ENCODE assay signal across 2 cellular contexts in the genomic region with DNA sequence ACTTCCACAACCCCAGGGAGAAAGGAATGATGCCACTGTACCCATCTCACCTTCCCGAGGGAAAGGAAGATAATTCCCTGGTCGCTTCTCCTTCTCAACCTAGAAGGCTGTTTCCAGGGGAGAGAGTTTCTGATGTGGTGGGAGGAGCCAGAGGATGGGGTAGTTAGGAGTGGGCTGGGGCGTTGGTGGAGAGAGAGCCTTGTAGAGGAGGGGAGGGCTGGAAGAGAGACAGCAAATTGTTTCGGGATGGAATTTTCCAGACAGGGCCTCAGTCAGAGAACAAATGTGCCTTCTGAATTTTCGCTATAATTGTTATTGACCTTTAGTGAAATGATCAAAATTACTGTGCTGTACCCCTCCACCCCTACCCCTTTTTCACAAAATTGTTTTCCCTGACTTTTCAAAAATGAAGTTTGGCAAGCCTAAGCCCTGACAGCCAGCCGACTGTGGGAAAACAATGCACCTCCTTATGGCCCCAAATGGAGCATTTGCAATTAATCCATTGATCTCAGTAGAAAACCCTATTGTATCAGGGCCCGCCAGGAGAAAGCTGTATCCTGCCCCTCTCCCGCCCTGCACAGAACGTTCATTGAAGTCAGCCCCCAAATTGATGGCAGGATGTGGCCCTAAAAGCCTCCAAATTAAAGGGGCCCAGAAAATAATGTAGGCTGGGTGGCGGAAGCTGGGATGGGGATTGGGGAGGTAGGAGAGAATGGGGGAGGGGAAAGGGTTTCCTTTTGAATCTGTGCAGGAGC.
TF ChIP-seq lines count a peak whose summit lies in the region.

No MANE protein-coding gene starts in this region.

TF ChIP-seq in GM23338, 12 proteins besides CTCF, POLR2A, EP300 and RAD21:
- TF ChIP-seq CREB1 (CRISPR knock-in tag; IDR thresholded peaks at IDR 0.05; ENCODE audit: low read depth) (no peak), ZNF331 (CRISPR knock-in tag; IDR thresholded peaks at IDR 0.05; ENCODE audit: low read depth) (no peak)

TF ChIP-seq in H1, 55 proteins besides CTCF, POLR2A, EP300 and RAD21:
- no peak for TF ChIP-seq CHD2 (IDR thresholded peaks at IDR 0.05; ENCODE audit: low read length)
- TF ChIP-seq, protein P1, sequence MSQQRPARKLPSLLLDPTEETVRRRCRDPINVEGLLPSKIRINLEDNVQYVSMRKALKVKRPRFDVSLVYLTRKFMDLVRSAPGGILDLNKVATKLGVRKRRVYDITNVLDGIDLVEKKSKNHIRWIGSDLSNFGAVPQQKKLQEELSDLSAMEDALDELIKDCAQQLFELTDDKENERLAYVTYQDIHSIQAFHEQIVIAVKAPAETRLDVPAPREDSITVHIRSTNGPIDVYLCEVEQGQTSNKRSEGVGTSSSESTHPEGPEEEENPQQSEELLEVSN (IDR thresholded peaks at IDR 0.05) = 0 out of 2 replicates have a peak, but pooled peaks have one; percentile 8
